Comparison of ENCODE assay signal across 18 cellular contexts in genomic region chr6:74451953-74452352, GRCh38.
"Had no signal": no experiment of that assay in that cellular context is flagged by ENCODE, and none has a peak within 500 bp of the region (broad histone marks: within the 10 kb centered on the region; RNA-seq: fewer than 3 reads in every experiment).

No MANE protein-coding gene starts in this region.

- H3K9me3 ChIP-seq: colonic mucosa, esophagus squamous epithelium, right atrium auricular region, sigmoid colon had no signal

- DNase-seq: colonic mucosa; dermis blood vessel endothelial cell; esophagus squamous epithelium; foreskin keratinocyte; head of caudate nucleus; kidney; left cardiac atrium; left ventricle myocardium superior; mesendoderm; naive thymus-derived CD4-positive, alpha-beta T cell; sigmoid colon; stimulated activated CD4-positive, alpha-beta T cell treated with anti-CD3 and anti-CD28 coated beads, Interleukin-2, amount 100 ng/mL, for 48 hours; stimulated activated naive CD4-positive, alpha-beta T cell treated with Interleukin-2 at 50 U/mL for 16 hours; trophoblast cell had no signal

- H3K4me3 ChIP-seq: colonic mucosa, esophagus squamous epithelium, hepatocyte, lung, right atrium auricular region, sigmoid colon, skin epidermis had no signal

- H3K4me2 ChIP-seq: hepatocyte had no signal

- H2AFZ ChIP-seq: hepatocyte had no signal

- FAIRE-seq: kidney had no signal

- H3K27me3 ChIP-seq: colonic mucosa, esophagus squamous epithelium, hepatocyte, right atrium auricular region, sigmoid colon had no signal

- H3K27ac ChIP-seq: colonic mucosa, esophagus squamous epithelium, foreskin keratinocyte, hepatocyte, right atrium auricular region, sigmoid colon, skin epidermis had no signal

- H3K79me2 ChIP-seq: hepatocyte had no signal

- H3K36me3 Mint-ChIP-seq: naive thymus-derived CD4-positive, alpha-beta T cell had no signal

- H3K4me3 Mint-ChIP-seq: naive thymus-derived CD4-positive, alpha-beta T cell had no signal

- H3K27me3 Mint-ChIP-seq: naive thymus-derived CD4-positive, alpha-beta T cell had no signal

- H3K4me1 ChIP-seq: colonic mucosa, esophagus squamous epithelium, right atrium auricular region, sigmoid colon had no signal

- H3K27ac Mint-ChIP-seq: naive thymus-derived CD4-positive, alpha-beta T cell had no signal

- H3K36me3 ChIP-seq: colonic mucosa, esophagus squamous epithelium, right atrium auricular region, sigmoid colon had no signal

- H3K4me1 Mint-ChIP-seq: naive thymus-derived CD4-positive, alpha-beta T cell had no signal
